21 cellular contexts compared by ENCODE assay signal in the genomic region with DNA sequence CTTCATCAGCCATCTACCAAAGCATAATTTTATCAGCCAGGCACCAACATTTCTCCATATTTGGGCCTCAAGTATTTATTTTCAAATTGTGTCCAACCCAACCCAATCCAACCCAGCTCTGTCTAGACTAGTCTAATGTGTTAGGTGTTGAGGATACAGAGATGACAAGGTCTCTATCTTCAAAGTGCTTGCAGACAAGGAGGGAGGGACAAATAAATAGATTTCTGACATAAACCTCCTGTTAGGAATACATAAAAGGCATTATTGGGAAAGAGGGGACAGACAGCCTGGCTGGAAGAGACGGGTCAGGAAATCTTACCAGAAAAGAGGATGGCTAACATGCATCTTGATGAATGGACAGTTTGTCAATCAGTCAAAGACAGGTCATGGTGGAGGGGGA.
A peak's percentile ranks its signal among the peaks of the same experiment; 100 is the strongest.
DNase-seq lines count a peak whose midpoint lies in the region; ATAC-seq, FAIRE-seq and TF ChIP-seq lines count a peak whose summit lies in the region.
"Had no signal": no experiment of that assay in that cellular context is flagged by ENCODE, and none has a peak within 500 bp of the region (broad histone marks: within the 10 kb centered on the region; RNA-seq: fewer than 3 reads in every experiment).

No MANE protein-coding gene starts in this region.

- H3K4me1 ChIP-seq in A549, result peaks cover 69% of the 10 kb centered on the region
- peaks cover 4% of the 10 kb centered on the region for H3K4me1 ChIP-seq in astrocyte (ENCODE audit: insufficient read depth, low read length)
- H3K4me1 ChIP-seq: BLaER1, HAP-1 had no signal

- H3K79me2 ChIP-seq in astrocyte (ENCODE audit: insufficient read depth, low read length), result no peaks in the 10 kb centered on the region

- no peaks in the 10 kb centered on the region for H3K9me3 ChIP-seq in A549
- H3K9me3 ChIP-seq in KOPT-K1 (ENCODE audit: insufficient read depth, low read length, poor library complexity, severe bottlenecking), result no peaks in the 10 kb centered on the region
- no peaks in the 10 kb centered on the region for H3K9me3 ChIP-seq in astrocyte (ENCODE audit: insufficient read depth, low read depth, low read length)
- H3K9me3 ChIP-seq: BLaER1, HAP-1 had no signal

- no peak for TF ChIP-seq POLR2A in A549 (IDR thresholded peaks at IDR 0.05; ENCODE audit: low read length)

- TF ChIP-seq RAD21 in A549 (conservative IDR thresholded peaks at IDR 0.05 in 1 of 2, IDR thresholded peaks at IDR 0.05 in 1 of 2), result no peak

- no peak overlapping the region for H2AFZ ChIP-seq in astrocyte (ENCODE audit: low read depth, low read length)

- DNase-seq in activated CD4-positive, alpha-beta T cell treated with anti-CD3 and anti-CD28 coated beads, Interleukin-2, amount 10 ng/mL, durations not matched to agents 24 days and 14 days, result no peak
- DNase-seq in activated CD4-positive, alpha-beta T cell treated with anti-CD3 and anti-CD28 coated beads for 36 hours, result no peak
- no peak for DNase-seq in A549 (ENCODE audit: low read depth in 1 of 2, low spot score in 1 of 2)
- no peak for DNase-seq in astrocyte (ENCODE audit: low read depth)
- DNase-seq in GOT3 (lab: John Stamatoyannopoulos, UW), result no peak
- no peak for DNase-seq in SK-N-DZ (ENCODE audit: low spot score)
- DNase-seq: DMS 273 treated with DMSO at 0.1 percent for 48 hours; GF-D8; MV-4-11; NCI-H1417 treated with DMSO at 0.1 percent for 48 hours; NCI-H1930; NCI-H446; NK-92 treated with Interleukin-12 subunit alpha and Interleukin-12 subunit beta, amount 100 ng/mL, for 24 hours; OCI-M1 had no signal

- POLR2A ChIA-PET in activated CD4-positive, alpha-beta T cell treated with anti-CD3 and anti-CD28 coated beads for 36 hours (lab: Charles Lee), result no interaction called here
- POLR2A ChIA-PET in A549 (lab: Yijun Ruan, JAX), result no interaction called here

- H3K27me3 Mint-ChIP-seq in activated CD4-positive, alpha-beta T cell treated with anti-CD3 and anti-CD28 coated beads, Interleukin-2, amount 10 ng/mL, durations not matched to agents 24 days and 14 days, result peaks cover 2% of the 10 kb centered on the region
- H3K27me3 Mint-ChIP-seq in activated CD4-positive, alpha-beta T cell treated with anti-CD3 and anti-CD28 coated beads for 36 hours, result no peaks in the 10 kb centered on the region
- H3K27me3 Mint-ChIP-seq in astrocyte (ENCODE audit: low read depth, unreplicated experiment), result no peaks in the 10 kb centered on the region

- H3K4me2 ChIP-seq in A549 (peak overlapping the region; percentile 54), astrocyte (ENCODE audit: low read length) (no peak overlapping the region)
- H3K4me2 ChIP-seq: BLaER1 had no signal

- ATAC-seq in activated CD4-positive, alpha-beta T cell treated with anti-CD3 and anti-CD28 coated beads for 36 hours, result no peak
- ATAC-seq in A549 (no peak; a peak in 1 of 6 replicates), GM21723 (IDR thresholded peaks at IDR 0.05; ENCODE audit: unreplicated experiment) (no peak)

- H3K36me3 ChIP-seq in KOPT-K1 (ENCODE audit: insufficient read depth, low read length), result no peaks in the 10 kb centered on the region
- H3K36me3 ChIP-seq in astrocyte (ENCODE audit: insufficient read depth, low read length), result no peaks in the 10 kb centered on the region
- H3K36me3 ChIP-seq: BLaER1, HAP-1 had no signal

- peaks cover 16% of the 10 kb centered on the region for H3K4me1 Mint-ChIP-seq in activated CD4-positive, alpha-beta T cell treated with anti-CD3 and anti-CD28 coated beads, Interleukin-2, amount 10 ng/mL, durations not matched to agents 24 days and 14 days
- peaks cover 25% of the 10 kb centered on the region for H3K4me1 Mint-ChIP-seq in activated CD4-positive, alpha-beta T cell treated with anti-CD3 and anti-CD28 coated beads for 36 hours
- H3K4me1 Mint-ChIP-seq in astrocyte (ENCODE audit: low read depth, unreplicated experiment), result no peaks in the 10 kb centered on the region

- H3K4me3 ChIP-seq in A549 (no peak overlapping the region), astrocyte (ENCODE audit: insufficient read depth, low read depth, low read length) (no peak overlapping the region)
- H3K4me3 ChIP-seq: BLaER1, HAP-1 had no signal

- no peak overlapping the region for H3K9ac ChIP-seq in astrocyte (ENCODE audit: low read length)
- H3K9ac ChIP-seq: BLaER1 had no signal

- intact Hi-C loops in activated CD4-positive, alpha-beta T cell treated with anti-CD3 and anti-CD28 coated beads, Interleukin-2, amount 10 ng/mL, durations not matched to agents 24 days and 14 days (cut with micrococcal nuclease), result loop anchor here (5.0 kb wide), 1 partner anchor 135 kb away; no protein-coding TSS in a partner anchor
- intact Hi-C loops in activated CD4-positive, alpha-beta T cell treated with anti-CD3 and anti-CD28 coated beads for 36 hours (cut with DNase I, micrococcal nuclease), result loop anchor here (2.0 to 10.0 kb wide), 2 partner anchors 53 to 61 kb away; no protein-coding TSS in a partner anchor

- no peaks in the 10 kb centered on the region for H3K36me3 Mint-ChIP-seq in activated CD4-positive, alpha-beta T cell treated with anti-CD3 and anti-CD28 coated beads, Interleukin-2, amount 10 ng/mL, durations not matched to agents 24 days and 14 days (ENCODE audit: low read depth)
- no peaks in the 10 kb centered on the region for H3K36me3 Mint-ChIP-seq in activated CD4-positive, alpha-beta T cell treated with anti-CD3 and anti-CD28 coated beads for 36 hours (ENCODE audit: low read depth)
- no peaks in the 10 kb centered on the region for H3K36me3 Mint-ChIP-seq in astrocyte (ENCODE audit: low read depth, unreplicated experiment)

- peak overlapping the region; percentile 9 for H3K27ac Mint-ChIP-seq in activated CD4-positive, alpha-beta T cell treated with anti-CD3 and anti-CD28 coated beads, Interleukin-2, amount 10 ng/mL, durations not matched to agents 24 days and 14 days
- H3K27ac Mint-ChIP-seq in activated CD4-positive, alpha-beta T cell treated with anti-CD3 and anti-CD28 coated beads for 36 hours, result no peak overlapping the region
- H3K27ac Mint-ChIP-seq in astrocyte (ENCODE audit: unreplicated experiment), result no peak overlapping the region

- WGBS in A549 (ENCODE audit: missing lambda C conversion rate), result 50% methylated on average over 1 of the region's 1 CpG

- FAIRE-seq in A549 (lab: Jason Lieb, UNC) (peak; percentile 96), astrocyte (lab: Jason Lieb, UNC) (peak; percentile 32)
- FAIRE-seq: HTR-8/SVneo had no signal

- H3K27me3 ChIP-seq in astrocyte (ENCODE audit: insufficient read depth, low read length), result no peaks in the 10 kb centered on the region
- H3K27me3 ChIP-seq: BLaER1 had no signal

- H3K9me3 Mint-ChIP-seq in activated CD4-positive, alpha-beta T cell treated with anti-CD3 and anti-CD28 coated beads, Interleukin-2, amount 10 ng/mL, durations not matched to agents 24 days and 14 days, result no peaks in the 10 kb centered on the region
- no peaks in the 10 kb centered on the region for H3K9me3 Mint-ChIP-seq in activated CD4-positive, alpha-beta T cell treated with anti-CD3 and anti-CD28 coated beads for 36 hours (ENCODE audit: low read depth)
- no peaks in the 10 kb centered on the region for H3K9me3 Mint-ChIP-seq in astrocyte (ENCODE audit: unreplicated experiment)

- no peaks in the 10 kb centered on the region for H4K20me1 ChIP-seq in astrocyte (ENCODE audit: insufficient read depth, low read length)
- H4K20me1 ChIP-seq: BLaER1 had no signal

- no peak for TF ChIP-seq EP300 in A549 (IDR thresholded peaks at IDR 0.05)

- H3K27ac ChIP-seq in A549 (peak overlapping the region; percentile 23 to 68), KOPT-K1 (ENCODE audit: low read depth, low read length, poor library complexity, severe bottlenecking) (peak overlapping the region; percentile 53), astrocyte (ENCODE audit: low read depth, low read length) (no peak overlapping the region)
- H3K27ac ChIP-seq: BLaER1, HL-60, RWPE1 had no signal

- CTCF ChIA-PET in activated CD4-positive, alpha-beta T cell treated with anti-CD3 and anti-CD28 coated beads for 36 hours (lab: Charles Lee), result no interaction called here
- CTCF ChIA-PET in A549 (lab: Yijun Ruan, JAX), result no interaction called here

- peak overlapping the region; percentile 5 for H3K4me3 Mint-ChIP-seq in activated CD4-positive, alpha-beta T cell treated with anti-CD3 and anti-CD28 coated beads, Interleukin-2, amount 10 ng/mL, durations not matched to agents 24 days and 14 days
- H3K4me3 Mint-ChIP-seq in activated CD4-positive, alpha-beta T cell treated with anti-CD3 and anti-CD28 coated beads for 36 hours, result no peak overlapping the region
- H3K4me3 Mint-ChIP-seq in astrocyte (ENCODE audit: unreplicated experiment), result no peak overlapping the region

- TF ChIP-seq CTCF in A549 (IDR thresholded peaks at IDR 0.05) (no peak), astrocyte (IDR thresholded peaks at IDR 0.05; ENCODE audit: insufficient read depth, low read depth, low read length) (no peak)

TF ChIP-seq in A549, 52 proteins besides CTCF, POLR2A, EP300 and RAD21:
- TF ChIP-seq, protein P1, sequence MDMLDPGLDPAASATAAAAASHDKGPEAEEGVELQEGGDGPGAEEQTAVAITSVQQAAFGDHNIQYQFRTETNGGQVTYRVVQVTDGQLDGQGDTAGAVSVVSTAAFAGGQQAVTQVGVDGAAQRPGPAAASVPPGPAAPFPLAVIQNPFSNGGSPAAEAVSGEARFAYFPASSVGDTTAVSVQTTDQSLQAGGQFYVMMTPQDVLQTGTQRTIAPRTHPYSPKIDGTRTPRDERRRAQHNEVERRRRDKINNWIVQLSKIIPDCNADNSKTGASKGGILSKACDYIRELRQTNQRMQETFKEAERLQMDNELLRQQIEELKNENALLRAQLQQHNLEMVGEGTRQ (IDR thresholded peaks at IDR 0.05), result no peak
- TF ChIP-seq, protein P2, sequence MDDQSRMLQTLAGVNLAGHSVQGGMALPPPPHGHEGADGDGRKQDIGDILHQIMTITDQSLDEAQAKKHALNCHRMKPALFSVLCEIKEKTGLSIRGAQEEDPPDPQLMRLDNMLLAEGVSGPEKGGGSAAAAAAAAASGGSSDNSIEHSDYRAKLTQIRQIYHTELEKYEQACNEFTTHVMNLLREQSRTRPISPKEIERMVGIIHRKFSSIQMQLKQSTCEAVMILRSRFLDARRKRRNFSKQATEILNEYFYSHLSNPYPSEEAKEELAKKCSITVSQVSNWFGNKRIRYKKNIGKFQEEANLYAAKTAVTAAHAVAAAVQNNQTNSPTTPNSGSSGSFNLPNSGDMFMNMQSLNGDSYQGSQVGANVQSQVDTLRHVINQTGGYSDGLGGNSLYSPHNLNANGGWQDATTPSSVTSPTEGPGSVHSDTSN (IDR thresholded peaks at IDR 0.05), result no peak
- TF ChIP-seq NPAS2 (CRISPR knock-in tag; IDR thresholded peaks at IDR 0.05; ENCODE audit: borderline replicate concordance) (no peak), ZNF302 (CRISPR knock-in tag; IDR thresholded peaks at IDR 0.05) (no peak), KDM5A (IDR thresholded peaks at IDR 0.05) (no peak), HOXB13 (CRISPR knock-in tag; IDR thresholded peaks at IDR 0.05; ENCODE audit: low read depth) (no peak), JUN (IDR thresholded peaks at IDR 0.05) (no peak), RCOR1 (IDR thresholded peaks at IDR 0.05; ENCODE audit: low read depth, low read length) (no peak), SMC3 (IDR thresholded peaks at IDR 0.05) (no peak), HEYL (CRISPR knock-in tag; IDR thresholded peaks at IDR 0.05) (no peak)
